In genomic region chr11:64317325-64317960, GRCh38 we compare ENCODE assay signal across 8 cellular contexts. TPM values are rescaled to one million over a fixed set of nuclear protein-coding genes. Genes with fewer than 3 reads are reported as not detected.
DNase-seq lines count a peak whose midpoint lies in the region; ATAC-seq and TF ChIP-seq lines count a peak whose summit lies in the region.

TRMT112 (minus strand) TSS chr11:64317559; CDS start chr11:64317526, 33 bp downstream.

- peaks cover 4 to 69% (median 39%) of the 10 kb centered on the region in 6 donors for H3K4me1 ChIP-seq in spleen

- H3K4me3 ChIP-seq in cardiac fibroblast (replicated peaks in 1 of 2; ENCODE audit: low read depth in 2 of 2, low read length in 2 of 2) (peak within 1 kb of the TSS; percentile 96 to 98), spleen (peak within 1 kb of the TSS; percentile 52 to 79 (median 74))

- DNase-seq in ACHN (peak; percentile 97), NCI-H226 (peak; percentile 99), WTC11 (ENCODE audit: low spot score) (peak; percentile 91), cardiac fibroblast (ENCODE audit: low read depth in 2 of 2) (peak; percentile 97 to 99), immature natural killer cell (peak; percentile 98 to 99 (median 98)), spleen (peak; percentile 96)

- H3K27ac Mint-ChIP-seq in WTC11 (peak within 1 kb of the TSS; percentile 99), immature natural killer cell (peak within 1 kb of the TSS; percentile 98 to 100 (median 100))

- in situ Hi-C loops in ACHN (cut with HindIII; ENCODE audit: low pct_ligation_motif_present, low pct_unique_long_range_greater_than_20kb, low sequenced_read_pairs): no loop called here

- POLR2A ChIA-PET in WTC11 (lab: Charles Lee): interaction anchor here (0.5 to 3.0 kb wide), 17 partner anchors 13 to 657 kb away, joined by 3 to 25 read pairs (median 6); partner anchors contain the start of genes CATSPERZ, DNAJC4, ESRRA and FKBP2

- peaks cover 0 to 71% (median 39%) of the 10 kb centered on the region in 6 donors for H3K36me3 ChIP-seq in spleen

- ATAC-seq in GM18873 (IDR thresholded peaks at IDR 0.05; ENCODE audit: low FRiP score, unreplicated experiment) (peak; percentile 51), HG03159 (IDR thresholded peaks at IDR 0.05; ENCODE audit: unreplicated experiment) (peak; percentile 60), WTC11 (peak; percentile 68)

- H3K4me1 Mint-ChIP-seq in WTC11 (peaks cover 17% of the 10 kb centered on the region), immature natural killer cell (peaks cover 45 to 56% of the 10 kb centered on the region in 2 donors)

- peak within 1 kb of the TSS; percentile 93 to 100 (median 99) for H3K27ac ChIP-seq in spleen

- H3K27me3 ChIP-seq in spleen (replicated peaks in 1 of 7): no peaks in the 10 kb centered on the region

- CTCF ChIA-PET in WTC11 (lab: Charles Lee): interaction anchor here (0.7 to 3.8 kb wide), 38 partner anchors 10 to 339 kb away, joined by 3 to 173 read pairs (median 5); partner anchors contain the start of genes BAD, CATSPERZ, CCDC88B and ESRRA

- H3K27me3 Mint-ChIP-seq in WTC11 (ENCODE audit: low read depth) (no peaks in the 10 kb centered on the region), immature natural killer cell (ENCODE audit: low read depth in 3 of 3) (peaks cover 9 to 19% (median 14%) of the 10 kb centered on the region in 3 donors)

- no peak for TF ChIP-seq CTCF in WTC11 (IDR thresholded peaks at IDR 0.05)
- no peak for TF ChIP-seq CTCF in cardiac fibroblast (IDR thresholded peaks at IDR 0.05; ENCODE audit: low read depth, low read length)
- TF ChIP-seq CTCF in spleen (IDR thresholded peaks at IDR 0.05 in 8 of 11, conservative IDR thresholded peaks at IDR 0.05 in 3 of 11): no peak

- H3K4me3 Mint-ChIP-seq in WTC11: peak within 1 kb of the TSS; percentile 90
- peak within 1 kb of the TSS; percentile 86 to 99 (median 93) for H3K4me3 Mint-ChIP-seq in immature natural killer cell

- peak in 2 of 3 donors; percentile 14 to 45 for TF ChIP-seq POLR2A in spleen (IDR thresholded peaks at IDR 0.05)

- WGBS in spleen, 5 donors: 0% methylated on average over 38 to 43 of the region's 43 CpGs

- intact Hi-C loops in spleen (cut with DNase I; ENCODE audit: low total_unique reads): no loop called here

- H3K9me3 ChIP-seq in spleen: no peaks in the 10 kb centered on the region

- peaks cover 27% of the 10 kb centered on the region for H3K36me3 Mint-ChIP-seq in WTC11
- peaks cover 0 to 22% (median 3%) of the 10 kb centered on the region in 3 donors for H3K36me3 Mint-ChIP-seq in immature natural killer cell

- H3K9me3 Mint-ChIP-seq in WTC11: no peaks in the 10 kb centered on the region
- no peaks in the 10 kb centered on the region for H3K9me3 Mint-ChIP-seq in immature natural killer cell

TF ChIP-seq in WTC11, 78 proteins besides CTCF, POLR2A, EP300 and RAD21 (continues in another document):
- no peak for TF ChIP-seq RELA (CRISPR knock-in tag; IDR thresholded peaks at IDR 0.05; ENCODE audit: borderline replicate concordance)
- TF ChIP-seq KAT7 (CRISPR knock-in tag; IDR thresholded peaks at IDR 0.05; ENCODE audit: borderline replicate concordance): no peak; the same call in 1 of the 2 replicates
- 0 out of 2 replicates have a peak, but pooled peaks have one; percentile 65 for TF ChIP-seq SMAD3 (CRISPR knock-in tag; IDR thresholded peaks at IDR 0.05; ENCODE audit: borderline replicate concordance)
- peak; percentile 12; the same call in 1 of the 2 replicates for TF ChIP-seq FOXP1 (CRISPR knock-in tag; IDR thresholded peaks at IDR 0.05; ENCODE audit: borderline replicate concordance)
- 0 out of 2 replicates have a peak, but pooled peaks have one; percentile 47 for TF ChIP-seq ZNF219 (CRISPR knock-in tag; IDR thresholded peaks at IDR 0.05; ENCODE audit: borderline replicate concordance)
- TF ChIP-seq JUN (CRISPR knock-in tag; IDR thresholded peaks at IDR 0.05): peak; percentile 13; the same call in 1 of the 2 replicates
- TF ChIP-seq IRF1 (CRISPR knock-in tag; IDR thresholded peaks at IDR 0.05): peak; percentile 73; the same call in 1 of the 2 replicates
- TF ChIP-seq SOX15 (CRISPR knock-in tag; IDR thresholded peaks at IDR 0.05): no peak
- TF ChIP-seq FOXK1 (CRISPR knock-in tag; IDR thresholded peaks at IDR 0.05): peak; percentile 59; the same call in 1 of the 2 replicates
- TF ChIP-seq ATF6 (CRISPR knock-in tag; IDR thresholded peaks at IDR 0.05): no peak
- no peak for TF ChIP-seq TCF7 (CRISPR knock-in tag; IDR thresholded peaks at IDR 0.05; ENCODE audit: low read depth)
- no peak for TF ChIP-seq HMGA2 (CRISPR knock-in tag; IDR thresholded peaks at IDR 0.05)
- TF ChIP-seq, protein P1, sequence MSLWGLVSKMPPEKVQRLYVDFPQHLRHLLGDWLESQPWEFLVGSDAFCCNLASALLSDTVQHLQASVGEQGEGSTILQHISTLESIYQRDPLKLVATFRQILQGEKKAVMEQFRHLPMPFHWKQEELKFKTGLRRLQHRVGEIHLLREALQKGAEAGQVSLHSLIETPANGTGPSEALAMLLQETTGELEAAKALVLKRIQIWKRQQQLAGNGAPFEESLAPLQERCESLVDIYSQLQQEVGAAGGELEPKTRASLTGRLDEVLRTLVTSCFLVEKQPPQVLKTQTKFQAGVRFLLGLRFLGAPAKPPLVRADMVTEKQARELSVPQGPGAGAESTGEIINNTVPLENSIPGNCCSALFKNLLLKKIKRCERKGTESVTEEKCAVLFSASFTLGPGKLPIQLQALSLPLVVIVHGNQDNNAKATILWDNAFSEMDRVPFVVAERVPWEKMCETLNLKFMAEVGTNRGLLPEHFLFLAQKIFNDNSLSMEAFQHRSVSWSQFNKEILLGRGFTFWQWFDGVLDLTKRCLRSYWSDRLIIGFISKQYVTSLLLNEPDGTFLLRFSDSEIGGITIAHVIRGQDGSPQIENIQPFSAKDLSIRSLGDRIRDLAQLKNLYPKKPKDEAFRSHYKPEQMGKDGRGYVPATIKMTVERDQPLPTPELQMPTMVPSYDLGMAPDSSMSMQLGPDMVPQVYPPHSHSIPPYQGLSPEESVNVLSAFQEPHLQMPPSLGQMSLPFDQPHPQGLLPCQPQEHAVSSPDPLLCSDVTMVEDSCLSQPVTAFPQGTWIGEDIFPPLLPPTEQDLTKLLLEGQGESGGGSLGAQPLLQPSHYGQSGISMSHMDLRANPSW (CRISPR knock-in tag; conservative IDR thresholded peaks at IDR 0.05; ENCODE audit: low read depth): no peak
- TF ChIP-seq E2F5 (CRISPR knock-in tag; IDR thresholded peaks at IDR 0.05): no peak
- TF ChIP-seq, protein P2, sequence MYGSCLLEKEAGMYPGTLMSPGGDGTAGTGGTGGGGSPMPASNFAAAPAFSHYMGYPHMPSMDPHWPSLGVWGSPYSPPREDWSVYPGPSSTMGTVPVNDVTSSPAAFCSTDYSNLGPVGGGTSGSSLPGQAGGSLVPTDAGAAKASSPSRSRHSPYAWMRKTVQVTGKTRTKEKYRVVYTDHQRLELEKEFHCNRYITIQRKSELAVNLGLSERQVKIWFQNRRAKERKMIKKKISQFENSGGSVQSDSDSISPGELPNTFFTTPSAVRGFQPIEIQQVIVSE (CRISPR knock-in tag; IDR thresholded peaks at IDR 0.05; ENCODE audit: borderline replicate concordance): no peak
- TF ChIP-seq ZNF317 (CRISPR knock-in tag; IDR thresholded peaks at IDR 0.05; ENCODE audit: borderline replicate concordance, low read depth): no peak
- no peak for TF ChIP-seq ZNF396 (CRISPR knock-in tag; IDR thresholded peaks at IDR 0.05; ENCODE audit: borderline replicate concordance)
- TF ChIP-seq, protein P3, sequence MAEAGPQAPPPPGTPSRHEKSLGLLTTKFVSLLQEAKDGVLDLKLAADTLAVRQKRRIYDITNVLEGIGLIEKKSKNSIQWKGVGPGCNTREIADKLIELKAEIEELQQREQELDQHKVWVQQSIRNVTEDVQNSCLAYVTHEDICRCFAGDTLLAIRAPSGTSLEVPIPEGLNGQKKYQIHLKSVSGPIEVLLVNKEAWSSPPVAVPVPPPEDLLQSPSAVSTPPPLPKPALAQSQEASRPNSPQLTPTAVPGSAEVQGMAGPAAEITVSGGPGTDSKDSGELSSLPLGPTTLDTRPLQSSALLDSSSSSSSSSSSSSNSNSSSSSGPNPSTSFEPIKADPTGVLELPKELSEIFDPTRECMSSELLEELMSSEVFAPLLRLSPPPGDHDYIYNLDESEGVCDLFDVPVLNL (CRISPR knock-in tag; IDR thresholded peaks at IDR 0.05; ENCODE audit: borderline replicate concordance, low read depth): no peak
- 0 out of 2 replicates have a peak, but pooled peaks have one; percentile 70 for TF ChIP-seq ZNF232 (CRISPR knock-in tag; IDR thresholded peaks at IDR 0.05)

RNA-seq across cellular contexts. Expression of gene TRMT112, which starts in this region (rescaled TPM):
- total RNA-seq in WTC11 (2021): 285 to 321 TPM (median 314 TPM) in 3 replicates
- 100 to 1,000 TPM; 216 to 464 (median 322) TPM for polyA plus RNA-seq in immature natural killer cell
- 100 to 1,000 TPM; 138 to 420 (median 158) TPM for total RNA-seq in spleen
- 100 to 1,000 TPM; 328 to 431 (median 350) TPM for polyA plus RNA-seq in spleen

Comparison
In these comparisons a context has a peak if more than half of its experiments do, and no peak if none do; other contexts are left out.
1. Peak in every context shown above with its lines: DNase-seq, ATAC-seq, H3K4me3 ChIP-seq and H3K27ac ChIP-seq.